Comparison of ENCODE assay signal across 16 cellular contexts in the genomic region with DNA sequence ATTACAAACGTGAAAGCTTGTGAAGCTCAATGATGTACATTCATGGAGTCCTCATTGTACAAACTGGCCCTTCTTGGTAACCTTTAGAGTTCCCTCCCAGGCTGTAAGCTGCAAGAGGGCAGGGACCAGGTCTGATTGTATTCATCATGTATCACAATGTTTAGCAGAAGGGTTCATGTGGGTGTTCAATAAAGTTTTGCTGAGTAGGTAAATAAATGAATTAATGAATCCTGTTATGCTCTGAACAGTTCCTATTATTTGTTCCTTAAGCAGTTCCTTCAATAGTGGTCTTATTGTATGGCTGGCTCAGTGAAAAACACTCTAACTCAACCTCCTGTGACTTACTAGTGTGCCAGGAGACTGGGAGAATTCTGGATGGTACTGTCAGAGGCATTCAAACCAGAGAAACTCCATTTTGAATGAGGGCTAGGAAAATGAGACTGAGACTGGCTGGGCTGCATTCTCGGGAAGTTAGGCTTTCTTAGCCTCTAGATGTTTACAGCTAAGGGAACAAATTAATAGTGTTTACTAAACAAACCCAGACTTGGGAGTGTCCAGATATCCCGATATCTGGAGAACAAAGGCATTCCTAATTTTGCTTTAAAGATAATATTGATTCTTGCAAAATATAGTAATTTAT. TPM values are rescaled to one million over a fixed set of nuclear protein-coding genes. Genes with fewer than 3 reads are reported as not detected.
A peak's percentile ranks its signal among the peaks of the same experiment; 100 is the strongest.
DNase-seq lines count a peak whose midpoint lies in the region; ATAC-seq and TF ChIP-seq lines count a peak whose summit lies in the region.
"Had no signal": no experiment of that assay in that cellular context is flagged by ENCODE, and none has a peak within 500 bp of the region (broad histone marks: within the 10 kb centered on the region; RNA-seq: fewer than 3 reads in every experiment).

No MANE protein-coding gene starts in this region.

- H3K4me2 ChIP-seq in HCT116 (ENCODE audit: low read length) (peak overlapping the region; percentile 92; the same call in 1 of the 2 replicates), mesendoderm (ENCODE audit: low read length) (no peak overlapping the region)

- H3K9me2 ChIP-seq in HCT116 (ENCODE audit: insufficient read depth), result no peaks in the 10 kb centered on the region
- H3K9me2 ChIP-seq: SK-N-SH had no signal

- no CpG with 5 or more reads among the region's 3 CpGs for WGBS in mesendoderm (ENCODE audit: extremely low coverage, insufficient coverage, low lambda C conversion rate)
- 94 to 95% methylated on average over 3 of the region's 3 CpGs for WGBS in aorta, 2 donors

- RAD21 ChIA-PET in HCT116 (lab: Charles Lee; ENCODE audit: low non-redundant PET in 1 of 2, low total read pairs in 2 of 2, uncharacterized antibody in 2 of 2, unreplicated experiment in 2 of 2), result no interaction called here

- H3K79me1 ChIP-seq in mesendoderm (ENCODE audit: low read length), result peaks cover 7% of the 10 kb centered on the region

- no peak for TF ChIP-seq POLR2A in HCT116 (IDR thresholded peaks at IDR 0.05; ENCODE audit: borderline replicate concordance, extremely low read depth, insufficient read depth, insufficient read length)

- peaks cover 9% of the 10 kb centered on the region for H3K36me3 Mint-ChIP-seq in CD4-positive, alpha-beta T cell (ENCODE audit: low read depth)
- H3K36me3 Mint-ChIP-seq in activated T-helper 1 cell treated with anti-CD3 and anti-CD28 coated beads, Interleukin-12 subunit alpha, Interleukin-12 subunit beta, Interleukin-2, Interleukin-4 antibody, amounts not matched to agents 30 ng/mL and 10 ng/mL and 1 ng/mL, durations not matched to agents 14 hours and 24 hours and 36 hours (ENCODE audit: low read depth), result peaks cover 15% of the 10 kb centered on the region

- H3K9me3 ChIP-seq in CD4-positive, alpha-beta T cell (ENCODE audit: control insufficient read depth, low read length), result no peaks in the 10 kb centered on the region
- H3K9me3 ChIP-seq in HCT116 (ENCODE audit: control insufficient read depth in 1 of 2, insufficient read depth in 1 of 2, low read depth in 1 of 2, low read length in 2 of 2), result no peaks in the 10 kb centered on the region
- no peaks in the 10 kb centered on the region for H3K9me3 ChIP-seq in aorta (ENCODE audit: control insufficient read depth, low read length)
- H3K9me3 ChIP-seq: SK-N-SH had no signal

- peaks cover 21% of the 10 kb centered on the region for H3K79me2 ChIP-seq in HCT116 (ENCODE audit: insufficient read depth, low read length)
- peaks cover 15% of the 10 kb centered on the region for H3K79me2 ChIP-seq in mesendoderm (ENCODE audit: control insufficient read depth, insufficient read depth, low read length)

- peaks cover 49% of the 10 kb centered on the region for H3K4me1 Mint-ChIP-seq in CD4-positive, alpha-beta T cell (ENCODE audit: low read depth)
- peaks cover 49% of the 10 kb centered on the region for H3K4me1 Mint-ChIP-seq in activated T-helper 1 cell treated with anti-CD3 and anti-CD28 coated beads, Interleukin-12 subunit alpha, Interleukin-12 subunit beta, Interleukin-2, Interleukin-4 antibody, amounts not matched to agents 30 ng/mL and 10 ng/mL and 1 ng/mL, durations not matched to agents 14 hours and 24 hours and 36 hours (ENCODE audit: low read depth)

- H3K9ac ChIP-seq in HCT116 (ENCODE audit: low read length), result no peak overlapping the region
- no peak overlapping the region for H3K9ac ChIP-seq in mesendoderm (ENCODE audit: low read length)

- POLR2A ChIA-PET in CD4-positive, alpha-beta T cell (lab: Charles Lee), result interaction anchor here (0.6 to 3.5 kb wide), 4 partner anchors 20 to 473 kb away, joined by 3 to 83 read pairs (median 4); no protein-coding TSS in a partner anchor
- POLR2A ChIA-PET in HCT116 (lab: Charles Lee), result no interaction called here

- H3K36me3 ChIP-seq in HCT116 (ENCODE audit: control insufficient read depth in 1 of 2, insufficient read depth in 2 of 2, low read length in 2 of 2) (no peaks in the 10 kb centered on the region), mesendoderm (ENCODE audit: control insufficient read depth, insufficient read depth, low read length) (no peaks in the 10 kb centered on the region), aorta (ENCODE audit: control insufficient read depth in 1 of 2, insufficient read depth in 2 of 2, low read length in 1 of 2) (no peaks in the 10 kb centered on the region)

- no peak for DNase-seq in CD4-positive, alpha-beta T cell
- DNase-seq in HCT116 (ENCODE audit: low read depth, low spot score) (no peak), mesendoderm (no peak), NCI-H748 (lab: John Stamatoyannopoulos, UW; ENCODE audit: unreplicated experiment) (no peak), aorta (no peak)
- DNase-seq in activated T-helper 1 cell treated with anti-CD3 and anti-CD28 coated beads, Interleukin-12 subunit alpha, Interleukin-12 subunit beta, Interleukin-2, Interleukin-4 antibody, amounts not matched to agents 30 ng/mL and 10 ng/mL and 1 ng/mL, durations not matched to agents 14 hours and 24 hours and 36 hours (ENCODE audit: low spot score), result no peak
- DNase-seq: activated CD8-positive, alpha-beta memory T cell treated with anti-CD3 and anti-CD28 coated beads, Interleukin-2, amount 50 U/mL, for 4 hours; amygdala; NCI-H187; OCI-M1; right cardiac atrium; SK-N-SH; stimulated activated CD4-positive, alpha-beta T cell treated with anti-CD3 and anti-CD28 coated beads, Interleukin-2, amount 100 ng/mL, for 24 hours had no signal

- no peak overlapping the region for H2AK5ac ChIP-seq in mesendoderm (ENCODE audit: low read length)

- no peak overlapping the region for H3K4ac ChIP-seq in mesendoderm (ENCODE audit: low read depth, low read length)

- CTCF ChIA-PET in CD4-positive, alpha-beta T cell (lab: Charles Lee), result interaction anchor here (0.5 to 1.4 kb wide), 3 partner anchors 22 to 59 kb away, joined by 3 read pairs; no protein-coding TSS in a partner anchor
- CTCF ChIA-PET in HCT116 (lab: Charles Lee), result no interaction called here

- no peak overlapping the region for H3K4me3 ChIP-seq in HCT116 (replicated peaks in 1 of 2; ENCODE audit: low read depth in 1 of 2, low read length in 2 of 2)
- no peak overlapping the region for H3K4me3 ChIP-seq in mesendoderm (ENCODE audit: low read length)
- H3K4me3 ChIP-seq in aorta (ENCODE audit: low read length in 2 of 2), result no peak overlapping the region
- H3K4me3 ChIP-seq: lung had no signal

- no peak overlapping the region for H2AFZ ChIP-seq in HCT116 (ENCODE audit: low read depth, low read length, poor library complexity, severe bottlenecking)

- H2BK15ac ChIP-seq in mesendoderm (replicated peaks; ENCODE audit: low read depth), result peak overlapping the region; percentile 86

- BruUV-seq in HCT116 (replicated peaks; lab: Mats Ljungman, UMichigan), result no TSS peak

- TF ChIP-seq RAD21 in HCT116 (IDR thresholded peaks at IDR 0.05; ENCODE audit: low read depth), result no peak

- H2BK5ac ChIP-seq in mesendoderm (ENCODE audit: low read length), result no peak overlapping the region

- no peak overlapping the region for H3K23ac ChIP-seq in mesendoderm (ENCODE audit: low read length)

- ATAC-seq in CD4-positive, alpha-beta T cell (ENCODE audit: poor library complexity), result no peak
- ATAC-seq in HCT116, result no peak
- ATAC-seq in aorta (ENCODE audit: low FRiP score), result no peak
- ATAC-seq in HG03571 (IDR thresholded peaks at IDR 0.05; ENCODE audit: unreplicated experiment), result no peak
- ATAC-seq: right cardiac atrium had no signal

- H3K18ac ChIP-seq in mesendoderm (ENCODE audit: low read length), result no peak overlapping the region

- no peak overlapping the region for H2BK120ac ChIP-seq in mesendoderm (ENCODE audit: low read depth, low read length)

- H3K27ac Mint-ChIP-seq in CD4-positive, alpha-beta T cell, result peak overlapping the region; percentile 60
- H3K27ac Mint-ChIP-seq in activated T-helper 1 cell treated with anti-CD3 and anti-CD28 coated beads, Interleukin-12 subunit alpha, Interleukin-12 subunit beta, Interleukin-2, Interleukin-4 antibody, amounts not matched to agents 30 ng/mL and 10 ng/mL and 1 ng/mL, durations not matched to agents 14 hours and 24 hours and 36 hours, result no peak overlapping the region

- no peaks in the 10 kb centered on the region for H4K20me1 ChIP-seq in HCT116 (ENCODE audit: insufficient read depth)

- no peak overlapping the region for H3K56ac ChIP-seq in mesendoderm (ENCODE audit: low read length)

- H4K8ac ChIP-seq in mesendoderm (ENCODE audit: low read depth, low read length), result no peak overlapping the region

- intact Hi-C loops in CD4-positive, alpha-beta T cell (cut with DNase I, micrococcal nuclease), result loop anchor here (1.0 to 10.0 kb wide), 4 partner anchors 17 to 553 kb away; partner anchors contain the start of gene ERMN (in 1 of the 2)
- intact Hi-C loops in HCT116 (cut with micrococcal nuclease) (loop anchor here (5.0 kb wide), 1 partner anchor 101 kb away; no protein-coding TSS in a partner anchor), aorta (cut with DNase I) (loop anchor here in 1 of 2 donors (5.0 to 10.0 kb wide), 2 partner anchors 46 to 127 kb away; no protein-coding TSS in a partner anchor)
- intact Hi-C loops in activated T-helper 1 cell treated with anti-CD3 and anti-CD28 coated beads, Interleukin-12 subunit alpha, Interleukin-12 subunit beta, Interleukin-2, Interleukin-4 antibody, amounts not matched to agents 30 ng/mL and 10 ng/mL and 1 ng/mL, durations not matched to agents 14 hours and 24 hours and 36 hours (cut with micrococcal nuclease), result loop anchor here (2.0 to 5.0 kb wide), 4 partner anchors 249 to 1536 kb away; partner anchors contain the start of genes ACVR1C, CCDC148, CYTIP and PKP4

- H3K27me3 ChIP-seq in CD4-positive, alpha-beta T cell (ENCODE audit: control insufficient read depth, insufficient read depth, low read length), result no peaks in the 10 kb centered on the region
- no peaks in the 10 kb centered on the region for H3K27me3 ChIP-seq in HCT116 (ENCODE audit: insufficient read depth, low read length)
- H3K27me3 ChIP-seq in mesendoderm (ENCODE audit: insufficient read depth, low read length, poor library complexity), result no peaks in the 10 kb centered on the region
- no peaks in the 10 kb centered on the region for H3K27me3 ChIP-seq in aorta (ENCODE audit: control insufficient read depth in 1 of 2, insufficient read depth in 2 of 2, low read length in 1 of 2)

- no peak overlapping the region for H4K5ac ChIP-seq in mesendoderm (ENCODE audit: low read length)

- H3K9me3 Mint-ChIP-seq in CD4-positive, alpha-beta T cell, result no peaks in the 10 kb centered on the region
- no peaks in the 10 kb centered on the region for H3K9me3 Mint-ChIP-seq in activated T-helper 1 cell treated with anti-CD3 and anti-CD28 coated beads, Interleukin-12 subunit alpha, Interleukin-12 subunit beta, Interleukin-2, Interleukin-4 antibody, amounts not matched to agents 30 ng/mL and 10 ng/mL and 1 ng/mL, durations not matched to agents 14 hours and 24 hours and 36 hours

- H3K4me3 Mint-ChIP-seq in CD4-positive, alpha-beta T cell, result peak overlapping the region; percentile 90
- H3K4me3 Mint-ChIP-seq in activated T-helper 1 cell treated with anti-CD3 and anti-CD28 coated beads, Interleukin-12 subunit alpha, Interleukin-12 subunit beta, Interleukin-2, Interleukin-4 antibody, amounts not matched to agents 30 ng/mL and 10 ng/mL and 1 ng/mL, durations not matched to agents 14 hours and 24 hours and 36 hours, result peak overlapping the region; percentile 90

- H3K27me3 Mint-ChIP-seq in CD4-positive, alpha-beta T cell, result no peaks in the 10 kb centered on the region
- no peaks in the 10 kb centered on the region for H3K27me3 Mint-ChIP-seq in activated T-helper 1 cell treated with anti-CD3 and anti-CD28 coated beads, Interleukin-12 subunit alpha, Interleukin-12 subunit beta, Interleukin-2, Interleukin-4 antibody, amounts not matched to agents 30 ng/mL and 10 ng/mL and 1 ng/mL, durations not matched to agents 14 hours and 24 hours and 36 hours (ENCODE audit: insufficient read depth)

- H3K27ac ChIP-seq in CD4-positive, alpha-beta T cell (ENCODE audit: low read depth, low read length), result no peak overlapping the region
- no peak overlapping the region for H3K27ac ChIP-seq in HCT116 (ENCODE audit: low read depth, low read length)
- no peak overlapping the region for H3K27ac ChIP-seq in mesendoderm (ENCODE audit: low read depth, low read length)
- H3K27ac ChIP-seq in aorta (ENCODE audit: low read depth in 1 of 2, low read length in 2 of 2), result no peak overlapping the region
- H3K27ac ChIP-seq: C4-2B had no signal

- H3K4me1 ChIP-seq in HCT116 (ENCODE audit: control insufficient read depth in 1 of 2, insufficient read depth in 2 of 2, low read length in 2 of 2) (peaks cover 6 to 25% of the 10 kb centered on the region in 2 experiments; a peak in 3 of 4 replicates), mesendoderm (ENCODE audit: control insufficient read depth, low read depth, low read length) (peaks cover 13% of the 10 kb centered on the region), aorta (ENCODE audit: control insufficient read depth in 1 of 2, insufficient read depth in 2 of 2, low read length in 2 of 2) (peaks cover 4 to 8% of the 10 kb centered on the region in 2 donors)

- no peak for TF ChIP-seq CTCF in CD4-positive, alpha-beta T cell (IDR thresholded peaks at IDR 0.05)
- no peak for TF ChIP-seq CTCF in HCT116 (IDR thresholded peaks at IDR 0.05 in 2 of 3, conservative IDR thresholded peaks at IDR 0.05 in 1 of 3; ENCODE audit: borderline replicate concordance in 1 of 3, insufficient read depth in 1 of 3, low read depth in 2 of 3, low read length in 2 of 3)

RNA-seq across cellular contexts. Expression of gene ACVR1, which starts 1.8 kb away (rescaled TPM):
- 10 to 100 TPM; 14.3 to 16.7 TPM for total RNA-seq in CD4-positive, alpha-beta T cell
- total RNA-seq in HCT116 (2021; ENCODE audit: unreplicated experiment), result 16.9 TPM
- polyA plus RNA-seq in HCT116 (2012), result 13.5 and 14.3 TPM in 2 replicates
- total RNA-seq in activated T-helper 1 cell treated with anti-CD3 and anti-CD28 coated beads, Interleukin-12 subunit alpha, Interleukin-12 subunit beta, Interleukin-2, Interleukin-4 antibody, amounts not matched to agents 30 ng/mL and 10 ng/mL and 1 ng/mL, durations not matched to agents 14 hours and 24 hours and 36 hours, result 44.0 and 46.5 TPM in 2 replicates
- polyA plus RNA-seq in mesendoderm (2013, experiment 1 of 2), result 8.4 TPM
- 8.1 TPM for polyA plus RNA-seq in mesendoderm (2013, experiment 2 of 2)
- total RNA-seq in aorta, result 10 to 100 TPM; 47.8 to 53.4 TPM
- polyA plus RNA-seq in aorta, result 10 to 100 TPM in 1 of 2 donors, 1 to 10 TPM in 1; 9.5 to 19.9 TPM
